ENCODE assay signal across 1 cellular context in genomic region chr22:19875531-19876313, GRCh38.
TF ChIP-seq lines count a peak whose summit lies in the region.

No MANE protein-coding gene starts in this region.

TF ChIP-seq in A549, 52 proteins besides CTCF, POLR2A, EP300 and RAD21:
- TF ChIP-seq REST (IDR thresholded peaks at IDR 0.05): no peak
- TF ChIP-seq USF2 (IDR thresholded peaks at IDR 0.05): no peak
